26 cellular contexts compared by ENCODE assay signal in genomic region chr10:129912161-129912917, GRCh38. TPM values are rescaled to one million over a fixed set of nuclear protein-coding genes. Genes with fewer than 3 reads are reported as not detected.
DNase-seq lines count a peak whose midpoint lies in the region; ATAC-seq and TF ChIP-seq lines count a peak whose summit lies in the region.
"Had no signal": no experiment of that assay in that cellular context is flagged by ENCODE, and none has a peak within 500 bp of the region (broad histone marks: within the 10 kb centered on the region; RNA-seq: fewer than 3 reads in every experiment).

No MANE protein-coding gene starts in this region.

- POLR2A ChIA-PET in HEK293 (lab: Yijun Ruan, JAX) = no interaction called here

- CTCF ChIA-PET in HEK293 (lab: Yijun Ruan, JAX) = no interaction called here

- intact Hi-C loops in sciatic nerve (cut with DNase I) (no loop called here), lower leg skin (cut with DNase I; ENCODE audit: low total_unique reads) (no loop called here)

- DNase-seq in choroid plexus epithelial cell (ENCODE audit: low read depth) (peak; percentile 13), iPS-NIHi7 (ENCODE audit: extremely low spot score) (peak; percentile 42), sciatic nerve (ENCODE audit: low spot score) (peak; percentile 49), lower leg skin (ENCODE audit: low spot score in 2 of 2) (no peak), NCI-H1105 treated with DMSO at 0.1 percent for 48 hours (lab: John Stamatoyannopoulos, UW) (no peak), caudate nucleus (lab: John Stamatoyannopoulos, UW) (no peak)
- DNase-seq: activated CD8-positive, alpha-beta memory T cell treated with anti-CD3 and anti-CD28 coated beads for 24 hours; activated naive CD4-positive, alpha-beta T cell treated with anti-CD3 and anti-CD28 coated beads, Interleukin-2, amount 50 U/mL, for 16 hours; activated T-cell treated with anti-CD3 and anti-CD28 coated beads, Interleukin-2, amount 50 U/mL, for 24 hours; AML-193; anterior cingulate cortex; DMS53; erythroblast; GF-D8; HFFc6; left colon; NCI-H187 treated with DMSO at 0.1 percent for 48 hours; NCI-H69; nucleus accumbens; retina; stimulated activated naive CD8-positive, alpha-beta T cell treated with anti-CD3 and anti-CD28 coated beads, Interleukin-15, amount 100 ng/mL, for 72 hours had no signal

- TF ChIP-seq POLR2A in lower leg skin (IDR thresholded peaks at IDR 0.05) = no peak

- ATAC-seq in sciatic nerve (peak; percentile 65), GM21423 (IDR thresholded peaks at IDR 0.05; ENCODE audit: unreplicated experiment) (no peak)
- ATAC-seq: activated CD4-positive, CD25-positive, alpha-beta regulatory T cell treated with anti-CD3 and anti-CD28 coated beads, Interleukin-2, amount 50 U/mL, for 24 hours; left colon; stimulated activated naive CD8-positive, alpha-beta T cell treated with anti-CD3 and anti-CD28 coated beads, Interleukin-15, amount 100 ng/mL, for 72 hours had no signal

- H3K4me3 ChIP-seq in HEK293 (ENCODE audit: low read depth, low read length) = no peak overlapping the region
- no peak overlapping the region for H3K4me3 ChIP-seq in choroid plexus epithelial cell (ENCODE audit: low read depth, low read length)
- no peak overlapping the region for H3K4me3 ChIP-seq in lower leg skin (ENCODE audit: low read depth, poor library complexity, severe bottlenecking)
- H3K4me3 ChIP-seq: tibial nerve had no signal

- no peaks in the 10 kb centered on the region for H3K9me3 ChIP-seq in HEK293 (ENCODE audit: control insufficient read depth, insufficient read depth, low read depth, low read length)
- H3K9me3 ChIP-seq: tibial nerve had no signal

- H3K36me3 ChIP-seq in HEK293 (ENCODE audit: control insufficient read depth in 2 of 2, insufficient read depth in 1 of 2, low read length in 2 of 2) = no peaks in the 10 kb centered on the region
- H3K36me3 ChIP-seq: tibial nerve had no signal

- peak overlapping the region; percentile 38; the same call in 1 of the 2 replicates for H3K27ac ChIP-seq in HEK293 (ENCODE audit: extremely low read depth, low read depth, low read length)
- no peak overlapping the region for H3K27ac ChIP-seq in caudate nucleus (ENCODE audit: low read depth, low read length)
- H3K27ac ChIP-seq: KMS-11, tibial nerve had no signal

- peaks cover 18% of the 10 kb centered on the region for H3K4me1 ChIP-seq in HEK293 (ENCODE audit: control insufficient read depth, insufficient read depth, low read length)

- 77 to 81% methylated on average over 11 of the region's 11 CpGs for WGBS in lower leg skin, 2 donors

- no peak for TF ChIP-seq CTCF in HEK293 (tag by site-specific recombination; IDR thresholded peaks at IDR 0.05)
- no peak for TF ChIP-seq CTCF in choroid plexus epithelial cell (conservative IDR thresholded peaks at IDR 0.05; ENCODE audit: low read depth, low read length)
- TF ChIP-seq CTCF in lower leg skin (IDR thresholded peaks at IDR 0.05) = no peak

TF ChIP-seq in HEK293, 187 proteins besides CTCF, POLR2A, EP300 and RAD21:
- TF ChIP-seq TCF7L2 (IDR thresholded peaks at IDR 0.05; ENCODE audit: borderline replicate concordance, low read depth, low read length) (0 out of 2 replicates have a peak, but pooled peaks have one; percentile 20), ZNF704 (tag by site-specific recombination; IDR thresholded peaks at IDR 0.05) (no peak), GLI2 (tag by site-specific recombination; IDR thresholded peaks at IDR 0.05; ENCODE audit: borderline replicate concordance, low read depth) (no peak)
TF ChIP-seq in HEK293: peak in this region for 1.

RNA-seq across cellular contexts. Expression of gene EBF3, which starts 51.7 kb away (rescaled TPM):
- total RNA-seq in sciatic nerve (38.9 TPM), lower leg skin (1 to 10 TPM in 3 of 4 donors, under 1 TPM in 1; 0.80 to 8.5 (median 2.4) TPM)

Comparison
In these comparisons a context has a peak if more than half of its experiments do, and no peak if none do; other contexts are left out.
1. DNase-seq: peak in choroid plexus epithelial cell (single experiment), iPS-NIHi7 (single experiment) and sciatic nerve (single experiment); none in lower leg skin (0 of 2), NCI-H1105 treated with DMSO at 0.1 percent for 48 hours (single experiment) and caudate nucleus (0 of 61).